ENCODE assay signal across 25 cellular contexts in the genomic region with DNA sequence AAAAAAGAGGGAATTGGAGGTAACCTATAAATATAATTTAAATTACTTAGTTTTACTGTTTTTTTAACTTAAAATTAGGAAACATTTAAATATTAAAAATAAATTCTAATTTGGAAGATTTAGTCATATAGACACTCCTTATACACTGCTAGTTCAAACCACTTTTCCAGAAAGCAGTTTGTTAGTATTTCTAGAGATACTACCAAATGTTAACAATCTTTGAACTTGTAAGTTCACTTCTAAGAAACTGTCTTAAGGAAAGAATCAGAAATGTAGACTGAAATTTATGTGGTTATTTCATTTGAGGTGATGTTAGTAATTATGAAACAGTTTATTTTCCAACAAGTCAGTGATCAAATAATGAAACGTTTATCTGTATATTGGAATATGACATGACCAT.
"Had no signal": no experiment of that assay in that cellular context is flagged by ENCODE, and none has a peak within 500 bp of the region (broad histone marks: within the 10 kb centered on the region; RNA-seq: fewer than 3 reads in every experiment).

No MANE protein-coding gene starts in this region.

- DNase-seq: activated CD4-positive, alpha-beta memory T cell treated with anti-CD3 and anti-CD28 coated beads, Interleukin-2, amount 10 ng/mL, durations not matched to agents 7 days and 5 days; activated CD4-positive, alpha-beta T cell treated with anti-CD3 and anti-CD28 coated beads, Interleukin-2, amount 10 ng/mL, durations not matched to agents 7 days and 5 days; activated CD8-positive, alpha-beta memory T cell treated with anti-CD3 and anti-CD28 coated beads, Interleukin-2, amount 50 U/mL, for 48 hours; activated gamma-delta T cell; activated naive CD4-positive, alpha-beta T cell treated with anti-CD3 and anti-CD28 coated beads for 36 hours; aorta; caudate nucleus; colonic mucosa; IMR-90; KG1; NCI-H1092 treated with DMSO at 0.1 percent for 48 hours; NCI-H1417 treated with DMSO at 0.1 percent for 48 hours; NCI-H1694; NCI-H2029 treated with DMSO at 0.1 percent for 48 hours; NCI-H345; NCI-H510A; NCI-H526 treated with DMSO at 0.1 percent for 48 hours; Peyer's patch; Right ventricle myocardium superior; SJCRH30; SK-N-SH had no signal

- H3K9me3 ChIP-seq: breast epithelium, colonic mucosa, Peyer's patch, SK-N-SH had no signal

- H3K4me1 ChIP-seq: breast epithelium, colonic mucosa, Peyer's patch, SJCRH30 had no signal

- H3K9ac ChIP-seq: SK-N-SH had no signal

- H3K36me3 ChIP-seq: breast epithelium, colonic mucosa had no signal

- H3K27me3 ChIP-seq: breast epithelium, colonic mucosa, Peyer's patch, SJCRH30 had no signal

- H3K27me3 Mint-ChIP-seq: activated CD4-positive, alpha-beta memory T cell treated with anti-CD3 and anti-CD28 coated beads, Interleukin-2, amount 10 ng/mL, durations not matched to agents 7 days and 5 days; activated CD4-positive, alpha-beta T cell treated with anti-CD3 and anti-CD28 coated beads, Interleukin-2, amount 10 ng/mL, durations not matched to agents 7 days and 5 days; activated naive CD8-positive, alpha-beta T cell had no signal

- H3K4me3 ChIP-seq: breast epithelium, colonic mucosa, Peyer's patch, SJCRH30 had no signal

- H3K4me3 Mint-ChIP-seq: activated CD4-positive, alpha-beta memory T cell treated with anti-CD3 and anti-CD28 coated beads, Interleukin-2, amount 10 ng/mL, durations not matched to agents 7 days and 5 days; activated CD4-positive, alpha-beta T cell treated with anti-CD3 and anti-CD28 coated beads, Interleukin-2, amount 10 ng/mL, durations not matched to agents 7 days and 5 days; activated naive CD4-positive, alpha-beta T cell treated with anti-CD3 and anti-CD28 coated beads for 36 hours; activated naive CD8-positive, alpha-beta T cell had no signal

- H3K27ac Mint-ChIP-seq: activated CD4-positive, alpha-beta memory T cell treated with anti-CD3 and anti-CD28 coated beads, Interleukin-2, amount 10 ng/mL, durations not matched to agents 7 days and 5 days; activated CD4-positive, alpha-beta T cell treated with anti-CD3 and anti-CD28 coated beads, Interleukin-2, amount 10 ng/mL, durations not matched to agents 7 days and 5 days; activated naive CD4-positive, alpha-beta T cell treated with anti-CD3 and anti-CD28 coated beads for 36 hours; activated naive CD8-positive, alpha-beta T cell had no signal

- H3K27ac ChIP-seq: breast epithelium, colonic mucosa, Peyer's patch, RWPE1, SJCRH30, VCaP had no signal

- H3K4me2 ChIP-seq: SK-N-SH had no signal

- H3K36me3 Mint-ChIP-seq: activated naive CD8-positive, alpha-beta T cell had no signal

- H3K9me3 Mint-ChIP-seq: activated CD4-positive, alpha-beta memory T cell treated with anti-CD3 and anti-CD28 coated beads, Interleukin-2, amount 10 ng/mL, durations not matched to agents 7 days and 5 days had no signal
